1 cellular context compared by ENCODE assay signal in genomic region chr20:50192364-50193168, GRCh38.
TF ChIP-seq lines count a peak whose summit lies in the region.

No MANE protein-coding gene starts in this region.

TF ChIP-seq in K562, 482 proteins besides CTCF, POLR2A, EP300 and RAD21 (continued from another document and continues in another):
- TF ChIP-seq ZMIZ1 (IDR thresholded peaks at IDR 0.05; ENCODE audit: low read depth in 2 of 2, low read length in 2 of 2), result peak in 1 of 2 experiments; percentile 44; a peak in 1 of 4 replicates
- peak in 1 of 2 experiments; percentile 83; a peak in 2 of 4 replicates for TF ChIP-seq KDM1A (IDR thresholded peaks at IDR 0.05)
- 0 out of 2 replicates have a peak, but pooled peaks have one; percentile 64 for TF ChIP-seq HLTF (IDR thresholded peaks at IDR 0.05)
- TF ChIP-seq HDAC1 (IDR thresholded peaks at IDR 0.05), result peak; percentile 69 to 76; a peak in 2 of 4 replicates
- peak; percentile 77 for TF ChIP-seq FOSL1 (tag; conservative IDR thresholded peaks at IDR 0.05)
- TF ChIP-seq U2AF1 (optimal IDR thresholded peaks at IDR 0.05; ENCODE audit: low read depth, low read length), result no peak
- no peak for TF ChIP-seq HMBOX1 (IDR thresholded peaks at IDR 0.05)
- 0 out of 2 replicates have a peak, but pooled peaks have one; percentile 7 for TF ChIP-seq JUNB (CRISPR knock-in tag; conservative IDR thresholded peaks at IDR 0.05)
- TF ChIP-seq SAP30 (IDR thresholded peaks at IDR 0.05; ENCODE audit: borderline replicate concordance, insufficient read depth, low read depth, low read length, poor library complexity, severe bottlenecking), result peak; percentile 39
- TF ChIP-seq VEZF1 (CRISPR knock-in tag; IDR thresholded peaks at IDR 0.05), result no peak; the same call in 1 of the 2 replicates
- TF ChIP-seq ZNF143 (CRISPR knock-in tag; IDR thresholded peaks at IDR 0.05), result 0 out of 2 replicates have a peak, but pooled peaks have one; percentile 33
- TF ChIP-seq NR2C1 (IDR thresholded peaks at IDR 0.05), result 0 out of 2 replicates have a peak, but pooled peaks have one; percentile 19
- TF ChIP-seq NR2C1 (tag; IDR thresholded peaks at IDR 0.05), result 0 out of 2 replicates have a peak, but pooled peaks have one; percentile 22
- TF ChIP-seq UBTF (IDR thresholded peaks at IDR 0.05; ENCODE audit: borderline replicate concordance in 1 of 2, low read depth in 2 of 2, low read length in 2 of 2), result peak in 1 of 2 experiments; percentile 13; a peak in 1 of 4 replicates
- no peak for TF ChIP-seq U2AF2 (optimal IDR thresholded peaks at IDR 0.05; ENCODE audit: low read depth, low read length)
- TF ChIP-seq THAP7 (CRISPR knock-in tag; IDR thresholded peaks at IDR 0.05), result no peak
- TF ChIP-seq E2F6 (IDR thresholded peaks at IDR 0.05; ENCODE audit: borderline replicate concordance in 1 of 2, extremely low read depth in 1 of 2, insufficient read depth in 1 of 2, insufficient read length in 1 of 2, low read depth in 1 of 2, low read length in 1 of 2, poor library complexity in 1 of 2, severe bottlenecking in 1 of 2), result peak in 1 of 2 experiments; percentile 46
- peak; percentile 51 for TF ChIP-seq HCFC1 (IDR thresholded peaks at IDR 0.05; ENCODE audit: low read depth, low read length)
- TF ChIP-seq ADNP (tag; IDR thresholded peaks at IDR 0.05), result no peak
- no peak for TF ChIP-seq STAT5A (IDR thresholded peaks at IDR 0.05; ENCODE audit: borderline replicate concordance, low read length)
- no peak; a peak in 1 of 4 replicates for TF ChIP-seq CSDE1 (IDR thresholded peaks at IDR 0.05)
- TF ChIP-seq CREM (IDR thresholded peaks at IDR 0.05; ENCODE audit: low read depth), result peak; percentile 84
- TF ChIP-seq ZNF644 (tag; IDR thresholded peaks at IDR 0.05; ENCODE audit: low read depth), result 0 out of 2 replicates have a peak, but pooled peaks have one; percentile 49
- TF ChIP-seq AFF4 (CRISPR knock-in tag; IDR thresholded peaks at IDR 0.05), result peak; percentile 15; the same call in 1 of the 2 replicates
- TF ChIP-seq ETV6 (IDR thresholded peaks at IDR 0.05; ENCODE audit: borderline replicate concordance in 1 of 2, low read depth in 2 of 2, low read length in 1 of 2), result no peak
- no peak for TF ChIP-seq ETV6 (CRISPR knock-in tag; IDR thresholded peaks at IDR 0.05; ENCODE audit: borderline replicate concordance)
- no peak for TF ChIP-seq MECOM (CRISPR knock-in tag; IDR thresholded peaks at IDR 0.05)
- TF ChIP-seq TRIM24 (IDR thresholded peaks at IDR 0.05), result peak; percentile 54 to 78
- TF ChIP-seq REST (CRISPR knock-in tag; IDR thresholded peaks at IDR 0.05; ENCODE audit: low read depth), result peak; percentile 21; the same call in 1 of the 2 replicates
- TF ChIP-seq NCOA4 (IDR thresholded peaks at IDR 0.05; ENCODE audit: partially characterized antibody), result no peak
- TF ChIP-seq KHSRP (IDR thresholded peaks at IDR 0.05), result 0 out of 2 replicates have a peak, but pooled peaks have one; percentile 28
- TF ChIP-seq USF2 (CRISPR knock-in tag; IDR thresholded peaks at IDR 0.05), result 0 out of 2 replicates have a peak, but pooled peaks have one; percentile 14
- peak; percentile 27; the same call in 1 of the 2 replicates for TF ChIP-seq DEAF1 (CRISPR knock-in tag; IDR thresholded peaks at IDR 0.05)
- no peak for TF ChIP-seq ZNF75A (CRISPR knock-in tag; IDR thresholded peaks at IDR 0.05)
- TF ChIP-seq RFX5 (IDR thresholded peaks at IDR 0.05; ENCODE audit: low read depth, low read length), result no peak
- TF ChIP-seq NFE2 (IDR thresholded peaks at IDR 0.05; ENCODE audit: low read depth), result 0 out of 2 replicates have a peak, but pooled peaks have one; percentile 2
- 0 out of 2 replicates have a peak, but pooled peaks have one; percentile 19 for TF ChIP-seq MTA2 (IDR thresholded peaks at IDR 0.05; ENCODE audit: low read depth)
- no peak for TF ChIP-seq TGIF2 (CRISPR knock-in tag; IDR thresholded peaks at IDR 0.05)
- TF ChIP-seq ETV5 (CRISPR knock-in tag; IDR thresholded peaks at IDR 0.05; ENCODE audit: low read depth), result no peak
